Comparison of ENCODE assay signal across 31 cellular contexts in genomic region chr2:232146294-232146693, GRCh38.
DNase-seq lines count a peak whose midpoint lies in the region; ATAC-seq and TF ChIP-seq lines count a peak whose summit lies in the region.
"Had no signal": no experiment of that assay in that cellular context is flagged by ENCODE, and none has a peak within 500 bp of the region (broad histone marks: within the 10 kb centered on the region; RNA-seq: fewer than 3 reads in every experiment).

No MANE protein-coding gene starts in this region.

- no peak overlapping the region for H2AFZ ChIP-seq in PC-3 (ENCODE audit: low read length)
- H2AFZ ChIP-seq: PC-9 had no signal

- H3K27me3 ChIP-seq in PC-3 (ENCODE audit: low read length) (no peaks in the 10 kb centered on the region), colonic mucosa (no peaks in the 10 kb centered on the region)
- H3K27me3 ChIP-seq: adrenal gland; BLaER1 treated with 17β-estradiol and CSF1 and Interleukin-3, amounts not matched to agents 10 nM and 100 nM; heart right ventricle had no signal

- H3F3A ChIP-seq in PC-3 (ENCODE audit: low read length, unreplicated experiment): no peaks in the 10 kb centered on the region

- H4K20me1 ChIP-seq in PC-3 (ENCODE audit: low read length): no peaks in the 10 kb centered on the region
- H4K20me1 ChIP-seq: BLaER1 treated with 17β-estradiol and CSF1 and Interleukin-3, amounts not matched to agents 10 nM and 100 nM had no signal

- ATAC-seq in PC-3: peak; percentile 24; the same call in 1 of the 2 replicates
- ATAC-seq in HG02938 (IDR thresholded peaks at IDR 0.05; ENCODE audit: unreplicated experiment): no peak
- ATAC-seq in sciatic nerve: no peak
- ATAC-seq: heart right ventricle; K562; natural killer cell; stimulated activated naive B cell treated with anti-CD40 and anti-IgM and Interleukin-4, amounts not matched to agents 10 μg/mL and 1 μg/mL and 100 μg/mL, for 72 hours had no signal

- intact Hi-C loops in PC-3 (cut with micrococcal nuclease): loop anchor here (5.0 to 10.0 kb wide), 2 partner anchors 81 to 179 kb away; no protein-coding TSS in a partner anchor
- intact Hi-C loops in colonic mucosa (cut with DNase I): no loop called here
- intact Hi-C loops in sciatic nerve (cut with DNase I): no loop called here

- H3K4me2 ChIP-seq in PC-3 (ENCODE audit: low read length): no peak overlapping the region
- H3K4me2 ChIP-seq: BLaER1 treated with 17β-estradiol and CSF1 and Interleukin-3, amounts not matched to agents 10 nM and 100 nM; PC-9 had no signal

- TF ChIP-seq CTCF in PC-3 (conservative IDR thresholded peaks at IDR 0.05; ENCODE audit: low read depth, low read length) (no peak), epithelial cell of esophagus (IDR thresholded peaks at IDR 0.05; ENCODE audit: insufficient read depth, low read depth, low read length, missing control alignments) (no peak), colonic mucosa (IDR thresholded peaks at IDR 0.05) (no peak)

- H3K9ac ChIP-seq in PC-3 (ENCODE audit: low read length) (no peak overlapping the region), colonic mucosa (ENCODE audit: low read depth in 2 of 2, low read length in 2 of 2) (no peak overlapping the region)
- H3K9ac ChIP-seq: BLaER1 treated with 17β-estradiol and CSF1 and Interleukin-3, amounts not matched to agents 10 nM and 100 nM had no signal

- BruUV-seq in PC-3 (replicated peaks; lab: Mats Ljungman, UMichigan): no TSS peak

- H3K9me2 ChIP-seq in PC-3 (replicated peaks; ENCODE audit: low read length): no peaks in the 10 kb centered on the region

- CTCF ChIA-PET in PC-3 (lab: Charles Lee): no interaction called here

- H3K9me3 ChIP-seq in PC-3 (ENCODE audit: low read length): no peaks in the 10 kb centered on the region
- no peaks in the 10 kb centered on the region for H3K9me3 ChIP-seq in colonic mucosa
- H3K9me3 ChIP-seq: adrenal gland; BLaER1 treated with 17β-estradiol and CSF1 and Interleukin-3, amounts not matched to agents 10 nM and 100 nM; heart right ventricle had no signal

- H3K4me3 ChIP-seq in PC-3 (ENCODE audit: low read length): no peak overlapping the region
- H3K4me3 ChIP-seq in epithelial cell of esophagus (ENCODE audit: low read length): no peak overlapping the region
- no peak overlapping the region for H3K4me3 ChIP-seq in colonic mucosa
- H3K4me3 ChIP-seq: adrenal gland; BLaER1 treated with 17β-estradiol and CSF1 and Interleukin-3, amounts not matched to agents 10 nM and 100 nM; coronary artery; heart right ventricle; K562; lung; PC-9 had no signal

- POLR2A ChIA-PET in PC-3 (lab: Charles Lee; ENCODE audit: unreplicated experiment): no interaction called here

- H3K27ac ChIP-seq in PC-3 (ENCODE audit: low read length): no peak overlapping the region
- H3K27ac ChIP-seq in colonic mucosa: no peak overlapping the region
- H3K27ac ChIP-seq: adrenal gland; BLaER1 treated with 17β-estradiol and CSF1 and Interleukin-3, amounts not matched to agents 10 nM and 100 nM; coronary artery; epithelial cell of prostate; heart right ventricle; PC-9 had no signal

- no peaks in the 10 kb centered on the region for H3K79me2 ChIP-seq in PC-3 (ENCODE audit: low read length)

- no peaks in the 10 kb centered on the region for H3K4me1 ChIP-seq in PC-3 (ENCODE audit: insufficient read depth, low read length)
- H3K4me1 ChIP-seq in colonic mucosa: no peaks in the 10 kb centered on the region
- H3K4me1 ChIP-seq: adrenal gland, heart right ventricle had no signal

- H3K36me3 ChIP-seq in PC-3 (ENCODE audit: low read depth, low read length) (no peaks in the 10 kb centered on the region), colonic mucosa (no peaks in the 10 kb centered on the region)
- H3K36me3 ChIP-seq: adrenal gland had no signal

- DNase-seq in ELR (ENCODE audit: low read depth) (peak; percentile 44), PC-3 (peak; percentile 6), epithelial cell of esophagus (ENCODE audit: low read depth) (peak; percentile 13), non-pigmented ciliary epithelial cell (ENCODE audit: low read depth) (peak; percentile 50), kidney glomerular epithelial cell (lab: John Stamatoyannopoulos, UW) (no peak), colonic mucosa (no peak), sciatic nerve (ENCODE audit: low spot score) (no peak)
- DNase-seq: ACHN; activated CD4-positive, alpha-beta memory T cell treated with anti-CD3 and anti-CD28 coated beads, Interleukin-2, amount 10 ng/mL, durations not matched to agents 7 days and 5 days; activated CD8-positive, alpha-beta memory T cell treated with anti-CD3 and anti-CD28 coated beads, Interleukin-2, amount 50 U/mL, for 4 hours; activated naive CD4-positive, alpha-beta T cell treated with anti-CD3 and anti-CD28 coated beads for 36 hours; adrenal gland; COR-L47; effector CD8-positive, alpha-beta T cell; heart right ventricle; natural killer cell; NCI-H1436 treated with DMSO at 0.1 percent for 48 hours; NCI-H2081 treated with DMSO at 0.1 percent for 48 hours; NCI-H2227 treated with DMSO at 0.1 percent for 48 hours; NCI-H526 treated with DMSO at 0.1 percent for 48 hours; NK-92 treated with Interleukin-12 subunit alpha and Interleukin-12 subunit beta, amount 100 ng/mL, for 24 hours; PC-9; Right ventricle myocardium superior; stimulated activated naive B cell treated with anti-CD40 and anti-IgM and Interleukin-4, amounts not matched to agents 10 μg/mL and 1 μg/mL and 100 μg/mL, for 72 hours; substantia nigra had no signal

Comparison
In these comparisons a context has a peak if more than half of its experiments do, and no peak if none do; other contexts are left out.
1. DNase-seq: peak in ELR (single experiment), PC-3 (single experiment), epithelial cell of esophagus (single experiment) and non-pigmented ciliary epithelial cell (single experiment); none in kidney glomerular epithelial cell (single experiment), colonic mucosa (single experiment) and sciatic nerve (single experiment).